Comparison of ENCODE assay signal across 1 cellular context in the genomic region with DNA sequence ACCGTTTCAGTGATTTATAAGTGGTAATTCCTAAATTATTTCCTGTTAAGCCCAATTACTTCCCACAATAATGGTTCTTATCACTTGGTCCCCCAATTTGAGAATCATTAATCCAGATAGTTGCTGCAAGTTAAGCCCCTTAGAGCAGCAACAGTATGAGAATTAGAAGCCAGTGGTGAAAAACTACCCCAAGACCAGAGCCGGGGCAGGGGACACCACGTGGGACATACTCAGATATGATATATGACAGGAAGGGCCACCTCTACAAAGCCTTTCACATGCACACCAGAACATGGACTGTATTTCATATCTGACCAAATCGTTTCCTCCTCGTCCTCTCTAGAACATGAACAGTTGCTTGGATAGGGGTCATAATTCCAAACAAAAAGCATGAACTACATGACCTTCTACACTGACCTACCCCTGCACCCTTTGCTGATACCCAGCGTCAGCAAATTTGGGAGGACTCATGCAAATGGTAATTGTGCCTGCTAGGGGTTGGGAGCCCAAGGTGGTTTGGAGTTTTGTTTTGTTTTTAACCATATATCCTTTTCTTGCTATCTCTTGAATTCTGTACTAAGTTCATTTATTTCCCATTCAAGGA.
TF ChIP-seq lines count a peak whose summit lies in the region.

No MANE protein-coding gene starts in this region.

TF ChIP-seq in GM12878, 131 proteins besides CTCF, POLR2A, EP300 and RAD21 (continued from another document):
- TF ChIP-seq, protein P1, sequence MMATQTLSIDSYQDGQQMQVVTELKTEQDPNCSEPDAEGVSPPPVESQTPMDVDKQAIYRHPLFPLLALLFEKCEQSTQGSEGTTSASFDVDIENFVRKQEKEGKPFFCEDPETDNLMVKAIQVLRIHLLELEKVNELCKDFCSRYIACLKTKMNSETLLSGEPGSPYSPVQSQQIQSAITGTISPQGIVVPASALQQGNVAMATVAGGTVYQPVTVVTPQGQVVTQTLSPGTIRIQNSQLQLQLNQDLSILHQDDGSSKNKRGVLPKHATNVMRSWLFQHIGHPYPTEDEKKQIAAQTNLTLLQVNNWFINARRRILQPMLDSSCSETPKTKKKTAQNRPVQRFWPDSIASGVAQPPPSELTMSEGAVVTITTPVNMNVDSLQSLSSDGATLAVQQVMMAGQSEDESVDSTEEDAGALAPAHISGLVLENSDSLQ (IDR thresholded peaks at IDR 0.05), result no peak
- TF ChIP-seq EZH2 (IDR thresholded peaks at IDR 0.05; ENCODE audit: borderline replicate concordance, control insufficient read depth, low read depth, low read length) (no peak), RFX5 (IDR thresholded peaks at IDR 0.05; ENCODE audit: low read depth, low read length) (no peak), CBFB (IDR thresholded peaks at IDR 0.05; ENCODE audit: low read depth) (no peak), TCF12 (IDR thresholded peaks at IDR 0.05; ENCODE audit: low read depth, low read length) (no peak), PML (IDR thresholded peaks at IDR 0.05; ENCODE audit: low read length) (no peak), SMAD5 (IDR thresholded peaks at IDR 0.05; ENCODE audit: low read depth) (no peak)
- TF ChIP-seq, protein P2, sequence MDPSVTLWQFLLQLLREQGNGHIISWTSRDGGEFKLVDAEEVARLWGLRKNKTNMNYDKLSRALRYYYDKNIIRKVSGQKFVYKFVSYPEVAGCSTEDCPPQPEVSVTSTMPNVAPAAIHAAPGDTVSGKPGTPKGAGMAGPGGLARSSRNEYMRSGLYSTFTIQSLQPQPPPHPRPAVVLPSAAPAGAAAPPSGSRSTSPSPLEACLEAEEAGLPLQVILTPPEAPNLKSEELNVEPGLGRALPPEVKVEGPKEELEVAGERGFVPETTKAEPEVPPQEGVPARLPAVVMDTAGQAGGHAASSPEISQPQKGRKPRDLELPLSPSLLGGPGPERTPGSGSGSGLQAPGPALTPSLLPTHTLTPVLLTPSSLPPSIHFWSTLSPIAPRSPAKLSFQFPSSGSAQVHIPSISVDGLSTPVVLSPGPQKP (IDR thresholded peaks at IDR 0.05; ENCODE audit: low read depth, low read length), result no peak
- TF ChIP-seq, protein P3, sequence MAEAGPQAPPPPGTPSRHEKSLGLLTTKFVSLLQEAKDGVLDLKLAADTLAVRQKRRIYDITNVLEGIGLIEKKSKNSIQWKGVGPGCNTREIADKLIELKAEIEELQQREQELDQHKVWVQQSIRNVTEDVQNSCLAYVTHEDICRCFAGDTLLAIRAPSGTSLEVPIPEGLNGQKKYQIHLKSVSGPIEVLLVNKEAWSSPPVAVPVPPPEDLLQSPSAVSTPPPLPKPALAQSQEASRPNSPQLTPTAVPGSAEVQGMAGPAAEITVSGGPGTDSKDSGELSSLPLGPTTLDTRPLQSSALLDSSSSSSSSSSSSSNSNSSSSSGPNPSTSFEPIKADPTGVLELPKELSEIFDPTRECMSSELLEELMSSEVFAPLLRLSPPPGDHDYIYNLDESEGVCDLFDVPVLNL (IDR thresholded peaks at IDR 0.05; ENCODE audit: low read depth, low read length), result no peak
- TF ChIP-seq, protein P4, sequence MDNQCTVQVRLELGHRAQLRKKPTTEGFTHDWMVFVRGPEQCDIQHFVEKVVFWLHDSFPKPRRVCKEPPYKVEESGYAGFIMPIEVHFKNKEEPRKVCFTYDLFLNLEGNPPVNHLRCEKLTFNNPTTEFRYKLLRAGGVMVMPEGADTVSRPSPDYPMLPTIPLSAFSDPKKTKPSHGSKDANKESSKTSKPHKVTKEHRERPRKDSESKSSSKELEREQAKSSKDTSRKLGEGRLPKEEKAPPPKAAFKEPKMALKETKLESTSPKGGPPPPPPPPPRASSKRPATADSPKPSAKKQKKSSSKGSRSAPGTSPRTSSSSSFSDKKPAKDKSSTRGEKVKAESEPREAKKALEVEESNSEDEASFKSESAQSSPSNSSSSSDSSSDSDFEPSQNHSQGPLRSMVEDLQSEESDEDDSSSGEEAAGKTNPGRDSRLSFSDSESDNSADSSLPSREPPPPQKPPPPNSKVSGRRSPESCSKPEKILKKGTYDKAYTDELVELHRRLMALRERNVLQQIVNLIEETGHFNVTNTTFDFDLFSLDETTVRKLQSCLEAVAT (IDR thresholded peaks at IDR 0.05), result no peak
